27 cellular contexts compared by ENCODE assay signal in the genomic region with DNA sequence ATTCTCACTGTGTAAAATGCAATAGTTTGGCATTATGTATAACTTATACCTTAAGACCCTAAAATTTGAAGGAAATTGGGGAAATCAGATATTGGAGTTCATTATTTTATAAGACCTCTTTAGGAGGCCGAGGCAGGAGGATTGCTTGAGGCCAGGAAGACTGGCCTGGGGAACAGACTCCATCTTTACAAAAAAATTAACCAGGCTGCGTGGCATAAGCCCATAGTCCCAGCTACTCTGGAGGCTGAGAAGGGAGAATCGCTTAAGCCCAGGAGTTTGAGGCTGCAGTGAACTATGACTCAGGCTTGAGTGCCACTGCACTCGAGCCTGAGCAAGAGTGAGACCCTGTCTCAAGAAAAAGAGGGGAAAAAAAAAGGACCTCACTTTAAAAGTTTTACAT. TPM values are rescaled to one million over a fixed set of nuclear protein-coding genes. Genes with fewer than 3 reads are reported as not detected.
DNase-seq lines count a peak whose midpoint lies in the region; ATAC-seq, FAIRE-seq and TF ChIP-seq lines count a peak whose summit lies in the region.
"Had no signal": no experiment of that assay in that cellular context is flagged by ENCODE, and none has a peak within 500 bp of the region (broad histone marks: within the 10 kb centered on the region; RNA-seq: fewer than 3 reads in every experiment).

No MANE protein-coding gene starts in this region.

- TF ChIP-seq RAD21 in GM12878 (IDR thresholded peaks at IDR 0.05; ENCODE audit: insufficient read depth, low read depth, low read length), result no peak

- no peaks in the 10 kb centered on the region for H3K4me1 ChIP-seq in GM12878 (ENCODE audit: control insufficient read depth, insufficient read depth, low read length)
- H3K4me1 ChIP-seq: breast epithelium, tibial artery had no signal

- peak overlapping the region; percentile 57 for H3K27ac Mint-ChIP-seq in activated CD4-positive, alpha-beta T cell treated with anti-CD3 and anti-CD28 coated beads, Interleukin-2, amount 10 ng/mL, durations not matched to agents 7 days and 5 days
- H3K27ac Mint-ChIP-seq in natural killer cell, result peak overlapping the region; percentile 45 to 78
- H3K27ac Mint-ChIP-seq in natural killer cell treated with Interleukin-12 subunit alpha and Interleukin-12 subunit beta and Interleukin-15 and Interleukin-18, amount 100 ng/mL, for 72 hours, result peak overlapping the region in 1 of 2 donors; percentile 80
- peak overlapping the region; percentile 65 for H3K27ac Mint-ChIP-seq in stimulated activated naive B cell treated with anti-CD40 and anti-IgM and Interleukin-4, amounts not matched to agents 10 μg/mL and 1 μg/mL and 100 μg/mL, for 72 hours

- H3K36me3 ChIP-seq in GM12878 (ENCODE audit: control insufficient read depth in 2 of 2, insufficient read depth in 2 of 2, low read length in 1 of 2), result peaks cover 0 to 23% of the 10 kb centered on the region in 2 experiments; a peak in 2 of 4 replicates
- H3K36me3 ChIP-seq: ovary had no signal

- SMC1A ChIA-PET in GM12878 (lab: Charles Lee; ENCODE audit: uncharacterized antibody, unreplicated experiment), result interaction anchor here (2.2 to 2.5 kb wide), 2 partner anchors 16 to 134 kb away, joined by 10 to 24 read pairs; no protein-coding TSS in a partner anchor

- no peaks in the 10 kb centered on the region for H4K20me1 ChIP-seq in GM12878 (ENCODE audit: control insufficient read depth, insufficient read depth)

- TF ChIP-seq EP300 in GM12878 (IDR thresholded peaks at IDR 0.05; ENCODE audit: borderline replicate concordance in 1 of 2, control insufficient read depth in 1 of 2, low read depth in 2 of 2, low read length in 2 of 2), result no peak

- H3K27ac ChIP-seq in GM12878 (ENCODE audit: control insufficient read depth, insufficient read depth), result no peak overlapping the region
- H3K27ac ChIP-seq: breast epithelium, epithelial cell of prostate, ovary, skin epidermis, tibial artery had no signal

- POLR2A ChIA-PET in activated CD4-positive, alpha-beta T cell treated with anti-CD3 and anti-CD28 coated beads, Interleukin-2, amount 10 ng/mL, durations not matched to agents 7 days and 5 days (lab: Charles Lee), result no interaction called here
- POLR2A ChIA-PET in GM12878 (lab: Charles Lee), result interaction anchor here (0.6 kb wide), 3 partner anchors 9 to 506 kb away, joined by 3 to 6 read pairs (median 5); partner anchors contain the start of gene HNRNPH3

- in situ Hi-C loops in GM12878 (cut with MboI), result no loop called here

- H3K4me2 ChIP-seq in GM12878 (ENCODE audit: control insufficient read depth, insufficient read depth), result no peak overlapping the region

- DNase-seq in activated CD4-positive, alpha-beta T cell treated with anti-CD3 and anti-CD28 coated beads, Interleukin-2, amount 10 ng/mL, durations not matched to agents 7 days and 5 days, result no peak
- DNase-seq in activated CD4-positive, alpha-beta T cell treated with anti-CD3 and anti-CD28 coated beads, Interleukin-2, amount 50 U/mL, for 4 hours, result no peak
- DNase-seq in natural killer cell (no peak), GM12878 (ENCODE audit: low read depth, low spot score) (no peak), NCI-H526 treated with DMSO at 0.1 percent for 48 hours (lab: John Stamatoyannopoulos, UW) (no peak), NCI-H1436 treated with DMSO at 0.1 percent for 48 hours (lab: John Stamatoyannopoulos, UW) (no peak)
- no peak for DNase-seq in natural killer cell treated with Interleukin-12 subunit alpha and Interleukin-12 subunit beta and Interleukin-15 and Interleukin-18, amount 100 ng/mL, for 72 hours (ENCODE audit: low spot score)
- no peak for DNase-seq in stimulated activated naive B cell treated with anti-CD40 and anti-IgM and Interleukin-4, amounts not matched to agents 10 μg/mL and 1 μg/mL and 100 μg/mL, for 72 hours
- DNase-seq: activated CD4-positive, alpha-beta T cell treated with anti-CD3 and anti-CD28 coated beads for 1 hour; activated effector memory CD4-positive, alpha-beta T cell treated with Interleukin-2 at 50 U/mL for 16 hours; amniotic stem cell; effector CD4-positive, alpha-beta T cell; islet precursor cell; left ventricle myocardium superior; NCI-H1105; NCI-H2029; NCI-H524 treated with DMSO at 0.1 percent for 48 hours; ovary; RPMI8226; tibial artery had no signal

- TF ChIP-seq CTCF in natural killer cell (IDR thresholded peaks at IDR 0.05) (no peak), GM12878 (IDR thresholded peaks at IDR 0.05 in 2 of 3, conservative IDR thresholded peaks at IDR 0.05 in 1 of 3; ENCODE audit: control insufficient read depth in 2 of 3, extremely low read depth in 1 of 3, insufficient read depth in 1 of 3, low read depth in 3 of 3, low read length in 3 of 3) (no peak)

- H2AFZ ChIP-seq in GM12878 (ENCODE audit: control insufficient read depth, low read depth, low read length), result no peak overlapping the region

- no peaks in the 10 kb centered on the region for H3K27me3 Mint-ChIP-seq in activated CD4-positive, alpha-beta T cell treated with anti-CD3 and anti-CD28 coated beads, Interleukin-2, amount 10 ng/mL, durations not matched to agents 7 days and 5 days
- no peaks in the 10 kb centered on the region for H3K27me3 Mint-ChIP-seq in natural killer cell (ENCODE audit: low read depth in 2 of 2)
- H3K27me3 Mint-ChIP-seq in natural killer cell treated with Interleukin-12 subunit alpha and Interleukin-12 subunit beta and Interleukin-15 and Interleukin-18, amount 100 ng/mL, for 72 hours, result no peaks in the 10 kb centered on the region
- H3K27me3 Mint-ChIP-seq in stimulated activated naive B cell treated with anti-CD40 and anti-IgM and Interleukin-4, amounts not matched to agents 10 μg/mL and 1 μg/mL and 100 μg/mL, for 72 hours, result no peaks in the 10 kb centered on the region
- H3K27me3 Mint-ChIP-seq: B cell had no signal

- FAIRE-seq in GM12878 (lab: Jason Lieb, UNC), result no peak
- FAIRE-seq: colon, GM19239, H1 had no signal

- CTCF ChIA-PET in activated CD4-positive, alpha-beta T cell treated with anti-CD3 and anti-CD28 coated beads, Interleukin-2, amount 10 ng/mL, durations not matched to agents 7 days and 5 days (lab: Charles Lee), result interaction anchor here (0.7 kb wide), 1 partner anchor 15 kb away, joined by 3 read pairs; the partner anchor contains the start of genes HNRNPH3 and PBLD
- CTCF ChIA-PET in GM12878 (lab: Yijun Ruan, JAX), result interaction anchor here (0.6 to 3.0 kb wide), 7 partner anchors 8 to 134 kb away, joined by 3 to 32 read pairs (median 14); partner anchors contain the start of genes HNRNPH3 and PBLD

- H3K4me3 ChIP-seq in GM12878, result no peak overlapping the region
- H3K4me3 ChIP-seq: breast epithelium, ovary, skin epidermis, tibial artery had no signal

- BruUV-seq in GM12878 (replicated peaks; lab: Mats Ljungman, UMichigan), result no TSS peak

- no peak for ATAC-seq in natural killer cell
- no peak for ATAC-seq in natural killer cell treated with Interleukin-12 subunit alpha and Interleukin-12 subunit beta and Interleukin-15 and Interleukin-18, amount 100 ng/mL, for 72 hours
- ATAC-seq in GM12878, result no peak
- ATAC-seq in stimulated activated naive B cell treated with anti-CD40 and anti-IgM and Interleukin-4, amounts not matched to agents 10 μg/mL and 1 μg/mL and 100 μg/mL, for 72 hours (replicated peaks), result no peak
- ATAC-seq: left ventricle myocardium superior had no signal

- H3K4me3 Mint-ChIP-seq in activated CD4-positive, alpha-beta T cell treated with anti-CD3 and anti-CD28 coated beads, Interleukin-2, amount 10 ng/mL, durations not matched to agents 7 days and 5 days, result no peak overlapping the region
- H3K4me3 Mint-ChIP-seq in natural killer cell, result no peak overlapping the region
- no peak overlapping the region for H3K4me3 Mint-ChIP-seq in natural killer cell treated with Interleukin-12 subunit alpha and Interleukin-12 subunit beta and Interleukin-15 and Interleukin-18, amount 100 ng/mL, for 72 hours
- no peak overlapping the region for H3K4me3 Mint-ChIP-seq in stimulated activated naive B cell treated with anti-CD40 and anti-IgM and Interleukin-4, amounts not matched to agents 10 μg/mL and 1 μg/mL and 100 μg/mL, for 72 hours
- H3K4me3 Mint-ChIP-seq: B cell had no signal

- H3K9me3 Mint-ChIP-seq in activated CD4-positive, alpha-beta T cell treated with anti-CD3 and anti-CD28 coated beads, Interleukin-2, amount 10 ng/mL, durations not matched to agents 7 days and 5 days, result no peaks in the 10 kb centered on the region
- no peaks in the 10 kb centered on the region for H3K9me3 Mint-ChIP-seq in natural killer cell
- no peaks in the 10 kb centered on the region for H3K9me3 Mint-ChIP-seq in natural killer cell treated with Interleukin-12 subunit alpha and Interleukin-12 subunit beta and Interleukin-15 and Interleukin-18, amount 100 ng/mL, for 72 hours
- no peaks in the 10 kb centered on the region for H3K9me3 Mint-ChIP-seq in stimulated activated naive B cell treated with anti-CD40 and anti-IgM and Interleukin-4, amounts not matched to agents 10 μg/mL and 1 μg/mL and 100 μg/mL, for 72 hours

- TF ChIP-seq POLR2A in GM12878 (IDR thresholded peaks at IDR 0.05; ENCODE audit: low read depth, low read length), result no peak

- peaks cover 33% of the 10 kb centered on the region for H3K36me3 Mint-ChIP-seq in activated CD4-positive, alpha-beta T cell treated with anti-CD3 and anti-CD28 coated beads, Interleukin-2, amount 10 ng/mL, durations not matched to agents 7 days and 5 days (ENCODE audit: low read depth)
- H3K36me3 Mint-ChIP-seq in natural killer cell, result peaks cover 23% of the 10 kb centered on the region
- H3K36me3 Mint-ChIP-seq in natural killer cell treated with Interleukin-12 subunit alpha and Interleukin-12 subunit beta and Interleukin-15 and Interleukin-18, amount 100 ng/mL, for 72 hours, result peaks cover 28% of the 10 kb centered on the region
- H3K36me3 Mint-ChIP-seq in stimulated activated naive B cell treated with anti-CD40 and anti-IgM and Interleukin-4, amounts not matched to agents 10 μg/mL and 1 μg/mL and 100 μg/mL, for 72 hours, result peaks cover 25 to 39% of the 10 kb centered on the region in 2 donors

- 79% methylated on average over 4 of the region's 4 CpGs for WGBS in GM12878 (ENCODE audit: insufficient coverage, insufficient replicate concordance, low lambda C conversion rate, missing lambda C conversion rate)

- H3K9me3 ChIP-seq in GM12878 (replicated peaks; ENCODE audit: control insufficient read depth, insufficient read depth, low read length), result no peaks in the 10 kb centered on the region
- H3K9me3 ChIP-seq: breast epithelium, ovary, tibial artery had no signal

- peaks cover 15% of the 10 kb centered on the region for H3K4me1 Mint-ChIP-seq in activated CD4-positive, alpha-beta T cell treated with anti-CD3 and anti-CD28 coated beads, Interleukin-2, amount 10 ng/mL, durations not matched to agents 7 days and 5 days
- H3K4me1 Mint-ChIP-seq in natural killer cell, result peaks cover 0 to 6% of the 10 kb centered on the region in 2 donors
- H3K4me1 Mint-ChIP-seq in natural killer cell treated with Interleukin-12 subunit alpha and Interleukin-12 subunit beta and Interleukin-15 and Interleukin-18, amount 100 ng/mL, for 72 hours (ENCODE audit: low read depth in 2 of 2), result peaks cover 5 to 12% of the 10 kb centered on the region in 2 donors
- H3K4me1 Mint-ChIP-seq in stimulated activated naive B cell treated with anti-CD40 and anti-IgM and Interleukin-4, amounts not matched to agents 10 μg/mL and 1 μg/mL and 100 μg/mL, for 72 hours, result peaks cover under 1 to 6% of the 10 kb centered on the region in 2 donors
- H3K4me1 Mint-ChIP-seq: B cell had no signal

- intact Hi-C loops in natural killer cell (cut with micrococcal nuclease) (no loop called here), GM12878 (cut with micrococcal nuclease; ENCODE audit: unreplicated experiment) (no loop called here)

- H3K79me2 ChIP-seq in GM12878 (ENCODE audit: control insufficient read depth, insufficient read depth, low read length), result no peaks in the 10 kb centered on the region; the same call in 1 of the 2 replicates

- RAD21 ChIA-PET in GM12878 (lab: Charles Lee; ENCODE audit: unreplicated experiment), result no interaction called here

- H3K9ac ChIP-seq in GM12878 (ENCODE audit: control insufficient read depth, insufficient read depth, low read length), result no peak overlapping the region

- no peaks in the 10 kb centered on the region for H3K27me3 ChIP-seq in GM12878 (replicated peaks in 1 of 2; ENCODE audit: control insufficient read depth in 2 of 2, insufficient read depth in 2 of 2, low read length in 1 of 2)
- H3K27me3 ChIP-seq: breast epithelium, ovary, tibial artery had no signal

RNA-seq across cellular contexts. Expression of gene PBLD, which starts 14.0 kb away (rescaled TPM):
- 1 to 10 TPM; 1.6 to 2.0 TPM for total RNA-seq in activated CD4-positive, alpha-beta T cell treated with anti-CD3 and anti-CD28 coated beads, Interleukin-2, amount 10 ng/mL, durations not matched to agents 7 days and 5 days
- total RNA-seq in natural killer cell (1 to 10 TPM; 1.4 to 2.1 (median 1.4) TPM), GM12878 (2014; rRNA removed) (2.0 and 3.3 TPM in 2 replicates), GM12878 (2014; rRNA removed; fragmentation: Illumina TruSeq; extraction: Trizol) (2.5 and 2.8 TPM in 2 replicates), GM12878 (2021) (1.5 and 1.9 TPM in 2 replicates)
- total RNA-seq in natural killer cell treated with Interleukin-12 subunit alpha and Interleukin-12 subunit beta and Interleukin-15 and Interleukin-18, amount 100 ng/mL, for 72 hours, result 1 to 10 TPM in 1 of 2 donors, under 1 TPM in 1; 0.47 to 1.3 TPM
- total RNA-seq in GM12878 (2013; cell fraction: nucleolus; rRNA removed), result 3.4 and 4.6 TPM in 2 replicates
- polyA plus RNA-seq in GM12878 (2011; ENCODE audit: low read depth), result 1.5 TPM
- polyA plus RNA-seq in GM12878 (2011; rRNA removed) (0.68 and 0.78 TPM in 2 replicates), GM12878 (2014; fragmentation: Illumina TruSeq; extraction: Trizol) (2.8 and 3.4 TPM in 2 replicates), GM12878 (2014; fragmentation: Nextera tagmentation; extraction: Ambion mirVana) (1 to 10 TPM; 1.0 to 1.2 TPM), GM12878 (2014; rRNA removed) (1.4 and 1.6 TPM in 2 replicates), GM12878 (2016; fragmentation: Nextera tagmentation; extraction: Ambion mirVana) (1 to 10 TPM; 1.4 to 2.0 TPM)
- 0.42 and 0.51 TPM in 2 replicates for polyA plus RNA-seq in GM12878 (2011; cell fraction: cytosol; rRNA removed)
- polyA plus RNA-seq in GM12878 (2011; cell fraction: nucleus; rRNA removed), result 0.52 and 0.64 TPM in 2 replicates
- polyA plus RNA-seq in GM12878 (2012), result 1.2 and 1.4 TPM in 2 replicates
- 0.36 and 0.95 TPM in 2 replicates for polyA minus RNA-seq in GM12878 (2011; rRNA and poly(A)+ RNA removed)
- polyA minus RNA-seq in GM12878 (2011; cell fraction: cytosol; rRNA and poly(A)+ RNA removed), result not detected in 2 replicates
- 0.24 and 1.1 TPM in 2 replicates for polyA minus RNA-seq in GM12878 (2011; cell fraction: nucleus; rRNA and poly(A)+ RNA removed)

RNA-seq across cellular contexts. Expression of gene HNRNPH3, which starts 14.9 kb away (rescaled TPM):
- total RNA-seq in activated CD4-positive, alpha-beta T cell treated with anti-CD3 and anti-CD28 coated beads, Interleukin-2, amount 10 ng/mL, durations not matched to agents 7 days and 5 days, result 100 to 1,000 TPM in 1 of 2 experiments, 10 to 100 TPM in 1; 99.6 to 117 TPM
- total RNA-seq in natural killer cell (100 to 1,000 TPM; 132 to 162 (median 142) TPM), GM12878 (2014; rRNA removed) (20.1 and 23.4 TPM in 2 replicates), GM12878 (2014; rRNA removed; fragmentation: Illumina TruSeq; extraction: Trizol) (21.1 and 24.0 TPM in 2 replicates), GM12878 (2021) (98.1 and 104 TPM in 2 replicates)
- 100 to 1,000 TPM; 113 to 156 TPM for total RNA-seq in natural killer cell treated with Interleukin-12 subunit alpha and Interleukin-12 subunit beta and Interleukin-15 and Interleukin-18, amount 100 ng/mL, for 72 hours
- total RNA-seq in GM12878 (2013; cell fraction: nucleolus; rRNA removed), result 34.5 and 42.7 TPM in 2 replicates
- 121 TPM for polyA plus RNA-seq in GM12878 (2011; ENCODE audit: low read depth)
- polyA plus RNA-seq in GM12878 (2011; rRNA removed) (139 and 198 TPM in 2 replicates), GM12878 (2014; fragmentation: Illumina TruSeq; extraction: Trizol) (292 and 414 TPM in 2 replicates), GM12878 (2014; fragmentation: Nextera tagmentation; extraction: Ambion mirVana) (10 to 100 TPM; 76.0 to 98.7 TPM), GM12878 (2014; rRNA removed) (142 and 181 TPM in 2 replicates), GM12878 (2016; fragmentation: Nextera tagmentation; extraction: Ambion mirVana) (100 to 1,000 TPM; 198 to 230 TPM)
- 37.0 and 48.8 TPM in 2 replicates for polyA plus RNA-seq in GM12878 (2011; cell fraction: cytosol; rRNA removed)
- polyA plus RNA-seq in GM12878 (2011; cell fraction: nucleus; rRNA removed), result 65.8 and 101 TPM in 2 replicates
- 129 and 161 TPM in 2 replicates for polyA plus RNA-seq in GM12878 (2012)
- 51.1 and 78.9 TPM in 2 replicates for polyA minus RNA-seq in GM12878 (2011; rRNA and poly(A)+ RNA removed)
- 16.0 and 28.8 TPM in 2 replicates for polyA minus RNA-seq in GM12878 (2011; cell fraction: cytosol; rRNA and poly(A)+ RNA removed)
- polyA minus RNA-seq in GM12878 (2011; cell fraction: nucleus; rRNA and poly(A)+ RNA removed), result 22.0 and 41.7 TPM in 2 replicates
